22 cellular contexts compared by ENCODE assay signal in the genomic region with DNA sequence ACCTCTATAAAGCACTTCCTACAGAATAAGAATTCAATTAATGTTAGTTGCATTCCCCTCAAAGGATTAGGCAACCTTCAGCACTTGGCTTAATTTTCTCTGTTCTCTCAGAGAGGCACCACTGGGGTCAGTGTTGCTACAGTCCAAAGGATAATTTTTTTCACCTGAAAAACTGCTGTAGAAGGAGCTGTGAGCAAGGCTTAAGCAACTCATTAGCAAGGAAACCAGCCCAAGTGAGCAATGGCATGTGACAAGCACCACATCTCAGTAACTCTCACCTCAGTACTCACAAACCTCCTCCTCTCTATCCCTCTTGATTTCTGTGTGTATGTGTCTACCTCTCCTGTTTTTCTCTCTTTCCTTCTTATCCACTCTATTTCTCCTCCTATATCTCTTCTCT.
"Had no signal": no experiment of that assay in that cellular context is flagged by ENCODE, and none has a peak within 500 bp of the region (broad histone marks: within the 10 kb centered on the region; RNA-seq: fewer than 3 reads in every experiment).

No MANE protein-coding gene starts in this region.

- H3K36me3 Mint-ChIP-seq: activated naive CD4-positive, alpha-beta T cell treated with anti-CD3 and anti-CD28 coated beads, Interleukin-2, amount 50 U/mL, for 72 hours; natural killer cell had no signal

- H3K79me2 ChIP-seq: parathyroid adenoma had no signal

- ATAC-seq: activated naive CD4-positive, alpha-beta T cell treated with anti-CD3 and anti-CD28 coated beads, Interleukin-2, amount 50 U/mL, for 72 hours; activated T-cell treated with anti-CD3 and anti-CD28 coated beads, Interleukin-2, amount 50 U/mL, for 72 hours; left cardiac atrium; lower lobe of right lung; natural killer cell; stimulated activated naive CD8-positive, alpha-beta T cell treated with anti-CD3 and anti-CD28 coated beads, Interleukin-15, Interleukin-2, amounts not matched to agents 100 U/mL and 50 U/mL, for 24 hours had no signal

- DNase-seq: activated CD4-positive, alpha-beta T cell treated with anti-CD3 and anti-CD28 coated beads for 1 hour; activated CD8-positive, alpha-beta memory T cell treated with anti-CD3 and anti-CD28 coated beads for 24 hours; activated gamma-delta T cell; activated T-cell treated with anti-CD3 and anti-CD28 coated beads, Interleukin-2, amount 50 U/mL, for 72 hours; dermis blood vessel endothelial cell; endodermal cell; erythroblast; left cardiac atrium; lower lobe of right lung; natural killer cell; stimulated activated CD4-positive, alpha-beta T cell treated with anti-CD3 and anti-CD28 coated beads, Interleukin-12 subunit alpha, Interleukin-12 subunit beta, amount 100 ng/mL, for 4 hours; stimulated activated CD4-positive, alpha-beta T cell treated with anti-CD3 and anti-CD28 coated beads, Interleukin-1b, Interleukin-23, amount 100 ng/mL, for 48 hours; stimulated activated naive CD8-positive, alpha-beta T cell treated with anti-CD3 and anti-CD28 coated beads, Interleukin-15, Interleukin-2, amounts not matched to agents 100 U/mL and 50 U/mL, for 24 hours; substantia nigra; SW 1271; T-helper 2 cell had no signal

- H3K9ac ChIP-seq: parathyroid adenoma had no signal

- H3K27me3 ChIP-seq: tibial nerve, vagina had no signal

- H3K27ac ChIP-seq: lower lobe of right lung, neutrophil, parathyroid adenoma, tibial nerve, vagina, VCaP had no signal

- H3K9me3 ChIP-seq: lower lobe of right lung, neutrophil, tibial nerve, vagina had no signal

- H3K4me1 Mint-ChIP-seq: endodermal cell, natural killer cell had no signal

- H3K27ac Mint-ChIP-seq: activated naive CD4-positive, alpha-beta T cell treated with anti-CD3 and anti-CD28 coated beads, Interleukin-2, amount 50 U/mL, for 72 hours; activated T-cell treated with anti-CD3 and anti-CD28 coated beads, Interleukin-2, amount 50 U/mL, for 72 hours; endodermal cell; natural killer cell had no signal

- H3K4me3 ChIP-seq: lower lobe of right lung, tibial nerve, vagina had no signal

- H3K36me3 ChIP-seq: lower lobe of right lung, neutrophil, tibial nerve, vagina had no signal

- H2AFZ ChIP-seq: parathyroid adenoma had no signal

- H3K4me1 ChIP-seq: lower lobe of right lung, parathyroid adenoma, tibial nerve, vagina had no signal

- H3K4me3 Mint-ChIP-seq: activated T-cell treated with anti-CD3 and anti-CD28 coated beads, Interleukin-2, amount 50 U/mL, for 72 hours; endodermal cell; natural killer cell had no signal
